In the genomic region with DNA sequence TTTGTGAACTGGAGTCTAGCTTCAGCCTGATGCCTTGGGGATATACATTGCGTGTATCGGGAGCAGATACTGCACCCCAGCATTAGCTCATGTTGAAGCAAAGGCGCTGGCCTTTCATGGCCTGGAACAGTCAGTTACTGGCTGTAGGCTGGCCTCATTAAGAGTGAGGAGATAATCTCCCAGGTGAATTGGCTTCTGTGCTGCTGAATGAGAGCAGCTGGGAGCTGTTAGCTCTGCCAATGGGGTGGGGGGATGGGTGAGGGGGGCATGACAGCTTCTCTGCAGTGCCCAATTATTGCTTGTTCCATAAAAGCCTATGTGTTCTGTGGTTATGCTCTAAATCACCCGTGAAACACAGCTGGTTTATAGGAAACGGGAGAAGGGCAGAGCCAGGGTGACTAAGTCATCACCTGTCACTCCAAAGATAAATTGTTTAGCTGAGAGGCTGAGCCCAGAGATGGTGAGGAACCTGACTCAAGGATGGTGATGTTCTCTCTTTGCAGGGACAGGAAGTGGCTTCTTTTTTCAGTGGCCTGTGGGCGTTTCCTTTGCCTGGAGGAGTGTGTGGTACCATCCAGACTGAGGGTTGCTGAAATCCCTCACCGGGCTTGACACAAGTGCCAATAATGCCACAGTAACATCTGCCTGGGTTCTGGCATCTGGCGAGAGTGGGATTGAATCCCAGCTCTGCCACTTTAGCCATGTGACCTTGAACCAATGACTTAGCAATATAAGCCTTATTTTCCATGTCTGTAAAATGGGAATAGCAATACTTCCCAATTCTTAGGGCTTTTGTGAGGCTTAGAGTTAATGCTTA, we compare ENCODE assay signal across 1 cellular context.
TF ChIP-seq lines count a peak whose summit lies in the region.

No MANE protein-coding gene starts in this region.

TF ChIP-seq in K562, 482 proteins besides CTCF, POLR2A, EP300 and RAD21 (continued from another document):
- TF ChIP-seq, protein P1, sequence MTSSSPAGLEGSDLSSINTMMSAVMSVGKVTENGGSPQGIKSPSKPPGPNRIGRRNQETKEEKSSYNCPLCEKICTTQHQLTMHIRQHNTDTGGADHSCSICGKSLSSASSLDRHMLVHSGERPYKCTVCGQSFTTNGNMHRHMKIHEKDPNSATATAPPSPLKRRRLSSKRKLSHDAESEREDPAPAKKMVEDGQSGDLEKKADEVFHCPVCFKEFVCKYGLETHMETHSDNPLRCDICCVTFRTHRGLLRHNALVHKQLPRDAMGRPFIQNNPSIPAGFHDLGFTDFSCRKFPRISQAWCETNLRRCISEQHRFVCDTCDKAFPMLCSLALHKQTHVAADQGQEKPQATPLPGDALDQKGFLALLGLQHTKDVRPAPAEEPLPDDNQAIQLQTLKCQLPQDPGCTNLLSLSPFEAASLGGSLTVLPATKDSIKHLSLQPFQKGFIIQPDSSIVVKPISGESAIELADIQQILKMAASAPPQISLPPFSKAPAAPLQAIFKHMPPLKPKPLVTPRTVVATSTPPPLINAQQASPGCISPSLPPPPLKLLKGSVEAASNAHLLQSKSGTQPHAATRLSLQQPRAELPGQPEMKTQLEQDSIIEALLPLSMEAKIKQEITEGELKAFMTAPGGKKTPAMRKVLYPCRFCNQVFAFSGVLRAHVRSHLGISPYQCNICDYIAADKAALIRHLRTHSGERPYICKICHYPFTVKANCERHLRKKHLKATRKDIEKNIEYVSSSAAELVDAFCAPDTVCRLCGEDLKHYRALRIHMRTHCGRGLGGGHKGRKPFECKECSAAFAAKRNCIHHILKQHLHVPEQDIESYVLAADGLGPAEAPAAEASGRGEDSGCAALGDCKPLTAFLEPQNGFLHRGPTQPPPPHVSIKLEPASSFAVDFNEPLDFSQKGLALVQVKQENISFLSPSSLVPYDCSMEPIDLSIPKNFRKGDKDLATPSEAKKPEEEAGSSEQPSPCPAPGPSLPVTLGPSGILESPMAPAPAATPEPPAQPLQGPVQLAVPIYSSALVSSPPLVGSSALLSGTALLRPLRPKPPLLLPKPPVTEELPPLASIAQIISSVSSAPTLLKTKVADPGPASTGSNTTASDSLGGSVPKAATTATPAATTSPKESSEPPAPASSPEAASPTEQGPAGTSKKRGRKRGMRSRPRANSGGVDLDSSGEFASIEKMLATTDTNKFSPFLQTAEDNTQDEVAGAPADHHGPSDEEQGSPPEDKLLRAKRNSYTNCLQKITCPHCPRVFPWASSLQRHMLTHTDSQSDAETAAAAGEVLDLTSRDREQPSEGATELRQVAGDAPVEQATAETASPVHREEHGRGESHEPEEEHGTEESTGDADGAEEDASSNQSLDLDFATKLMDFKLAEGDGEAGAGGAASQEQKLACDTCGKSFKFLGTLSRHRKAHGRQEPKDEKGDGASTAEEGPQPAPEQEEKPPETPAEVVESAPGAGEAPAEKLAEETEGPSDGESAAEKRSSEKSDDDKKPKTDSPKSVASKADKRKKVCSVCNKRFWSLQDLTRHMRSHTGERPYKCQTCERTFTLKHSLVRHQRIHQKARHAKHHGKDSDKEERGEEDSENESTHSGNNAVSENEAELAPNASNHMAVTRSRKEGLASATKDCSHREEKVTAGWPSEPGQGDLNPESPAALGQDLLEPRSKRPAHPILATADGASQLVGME (CRISPR knock-in tag; IDR thresholded peaks at IDR 0.05) = peak; percentile 82; the same call in 1 of the 2 replicates
- no peak for TF ChIP-seq RBM22 (IDR thresholded peaks at IDR 0.05; ENCODE audit: low read depth, low read length, poor library complexity, severe bottlenecking)
- peak; percentile 73 for TF ChIP-seq JUND (IDR thresholded peaks at IDR 0.05; ENCODE audit: borderline replicate concordance, low read depth, low read length)
- TF ChIP-seq JUND (tag; IDR thresholded peaks at IDR 0.05; ENCODE audit: borderline replicate concordance, low read depth, low read length) = no peak
- TF ChIP-seq, protein P2, sequence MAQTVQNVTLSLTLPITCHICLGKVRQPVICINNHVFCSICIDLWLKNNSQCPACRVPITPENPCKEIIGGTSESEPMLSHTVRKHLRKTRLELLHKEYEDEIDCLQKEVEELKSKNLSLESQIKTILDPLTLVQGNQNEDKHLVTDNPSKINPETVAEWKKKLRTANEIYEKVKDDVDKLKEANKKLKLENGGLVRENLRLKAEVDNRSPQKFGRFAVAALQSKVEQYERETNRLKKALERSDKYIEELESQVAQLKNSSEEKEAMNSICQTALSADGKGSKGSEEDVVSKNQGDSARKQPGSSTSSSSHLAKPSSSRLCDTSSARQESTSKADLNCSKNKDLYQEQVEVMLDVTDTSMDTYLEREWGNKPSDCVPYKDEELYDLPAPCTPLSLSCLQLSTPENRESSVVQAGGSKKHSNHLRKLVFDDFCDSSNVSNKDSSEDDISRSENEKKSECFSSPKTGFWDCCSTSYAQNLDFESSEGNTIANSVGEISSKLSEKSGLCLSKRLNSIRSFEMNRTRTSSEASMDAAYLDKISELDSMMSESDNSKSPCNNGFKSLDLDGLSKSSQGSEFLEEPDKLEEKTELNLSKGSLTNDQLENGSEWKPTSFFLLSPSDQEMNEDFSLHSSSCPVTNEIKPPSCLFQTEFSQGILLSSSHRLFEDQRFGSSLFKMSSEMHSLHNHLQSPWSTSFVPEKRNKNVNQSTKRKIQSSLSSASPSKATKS (CRISPR knock-in tag; IDR thresholded peaks at IDR 0.05) = no peak
- TF ChIP-seq ZNF644 (tag; IDR thresholded peaks at IDR 0.05; ENCODE audit: low read depth) = no peak
- TF ChIP-seq, protein P3, sequence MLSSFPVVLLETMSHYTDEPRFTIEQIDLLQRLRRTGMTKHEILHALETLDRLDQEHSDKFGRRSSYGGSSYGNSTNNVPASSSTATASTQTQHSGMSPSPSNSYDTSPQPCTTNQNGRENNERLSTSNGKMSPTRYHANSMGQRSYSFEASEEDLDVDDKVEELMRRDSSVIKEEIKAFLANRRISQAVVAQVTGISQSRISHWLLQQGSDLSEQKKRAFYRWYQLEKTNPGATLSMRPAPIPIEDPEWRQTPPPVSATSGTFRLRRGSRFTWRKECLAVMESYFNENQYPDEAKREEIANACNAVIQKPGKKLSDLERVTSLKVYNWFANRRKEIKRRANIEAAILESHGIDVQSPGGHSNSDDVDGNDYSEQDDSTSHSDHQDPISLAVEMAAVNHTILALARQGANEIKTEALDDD (IDR thresholded peaks at IDR 0.05) = peak; percentile 77
- no peak for TF ChIP-seq CBX5 (IDR thresholded peaks at IDR 0.05; ENCODE audit: borderline replicate concordance, low read depth)
- TF ChIP-seq NFE2 (IDR thresholded peaks at IDR 0.05; ENCODE audit: low read depth) = peak; percentile 42
- TF ChIP-seq, protein P4, sequence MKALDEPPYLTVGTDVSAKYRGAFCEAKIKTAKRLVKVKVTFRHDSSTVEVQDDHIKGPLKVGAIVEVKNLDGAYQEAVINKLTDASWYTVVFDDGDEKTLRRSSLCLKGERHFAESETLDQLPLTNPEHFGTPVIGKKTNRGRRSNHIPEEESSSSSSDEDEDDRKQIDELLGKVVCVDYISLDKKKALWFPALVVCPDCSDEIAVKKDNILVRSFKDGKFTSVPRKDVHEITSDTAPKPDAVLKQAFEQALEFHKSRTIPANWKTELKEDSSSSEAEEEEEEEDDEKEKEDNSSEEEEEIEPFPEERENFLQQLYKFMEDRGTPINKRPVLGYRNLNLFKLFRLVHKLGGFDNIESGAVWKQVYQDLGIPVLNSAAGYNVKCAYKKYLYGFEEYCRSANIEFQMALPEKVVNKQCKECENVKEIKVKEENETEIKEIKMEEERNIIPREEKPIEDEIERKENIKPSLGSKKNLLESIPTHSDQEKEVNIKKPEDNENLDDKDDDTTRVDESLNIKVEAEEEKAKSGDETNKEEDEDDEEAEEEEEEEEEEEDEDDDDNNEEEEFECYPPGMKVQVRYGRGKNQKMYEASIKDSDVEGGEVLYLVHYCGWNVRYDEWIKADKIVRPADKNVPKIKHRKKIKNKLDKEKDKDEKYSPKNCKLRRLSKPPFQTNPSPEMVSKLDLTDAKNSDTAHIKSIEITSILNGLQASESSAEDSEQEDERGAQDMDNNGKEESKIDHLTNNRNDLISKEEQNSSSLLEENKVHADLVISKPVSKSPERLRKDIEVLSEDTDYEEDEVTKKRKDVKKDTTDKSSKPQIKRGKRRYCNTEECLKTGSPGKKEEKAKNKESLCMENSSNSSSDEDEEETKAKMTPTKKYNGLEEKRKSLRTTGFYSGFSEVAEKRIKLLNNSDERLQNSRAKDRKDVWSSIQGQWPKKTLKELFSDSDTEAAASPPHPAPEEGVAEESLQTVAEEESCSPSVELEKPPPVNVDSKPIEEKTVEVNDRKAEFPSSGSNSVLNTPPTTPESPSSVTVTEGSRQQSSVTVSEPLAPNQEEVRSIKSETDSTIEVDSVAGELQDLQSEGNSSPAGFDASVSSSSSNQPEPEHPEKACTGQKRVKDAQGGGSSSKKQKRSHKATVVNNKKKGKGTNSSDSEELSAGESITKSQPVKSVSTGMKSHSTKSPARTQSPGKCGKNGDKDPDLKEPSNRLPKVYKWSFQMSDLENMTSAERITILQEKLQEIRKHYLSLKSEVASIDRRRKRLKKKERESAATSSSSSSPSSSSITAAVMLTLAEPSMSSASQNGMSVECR (CRISPR knock-in tag; IDR thresholded peaks at IDR 0.05) = no peak
- TF ChIP-seq MEIS2 (IDR thresholded peaks at IDR 0.05; ENCODE audit: partially characterized antibody) = peak; percentile 99
- TF ChIP-seq ZEB2 (IDR thresholded peaks at IDR 0.05) = peak; percentile 77
- TF ChIP-seq CTBP1 (IDR thresholded peaks at IDR 0.05; ENCODE audit: borderline replicate concordance) = peak; percentile 98
- TF ChIP-seq RCOR1 (IDR thresholded peaks at IDR 0.05; ENCODE audit: borderline replicate concordance in 1 of 2, low read depth in 2 of 2, low read length in 2 of 2) = peak in 1 of 2 experiments; percentile 96; a peak in 2 of 4 replicates
- peak; percentile 65 for TF ChIP-seq RBM25 (IDR thresholded peaks at IDR 0.05; ENCODE audit: low read depth, low read length, severe bottlenecking)
- TF ChIP-seq FUS (optimal IDR thresholded peaks at IDR 0.05; ENCODE audit: low read depth, low read length) = no peak
- peak; percentile 73 for TF ChIP-seq KDM1A (IDR thresholded peaks at IDR 0.05)
